ENCODE assay signal across 22 cellular contexts in the genomic region with DNA sequence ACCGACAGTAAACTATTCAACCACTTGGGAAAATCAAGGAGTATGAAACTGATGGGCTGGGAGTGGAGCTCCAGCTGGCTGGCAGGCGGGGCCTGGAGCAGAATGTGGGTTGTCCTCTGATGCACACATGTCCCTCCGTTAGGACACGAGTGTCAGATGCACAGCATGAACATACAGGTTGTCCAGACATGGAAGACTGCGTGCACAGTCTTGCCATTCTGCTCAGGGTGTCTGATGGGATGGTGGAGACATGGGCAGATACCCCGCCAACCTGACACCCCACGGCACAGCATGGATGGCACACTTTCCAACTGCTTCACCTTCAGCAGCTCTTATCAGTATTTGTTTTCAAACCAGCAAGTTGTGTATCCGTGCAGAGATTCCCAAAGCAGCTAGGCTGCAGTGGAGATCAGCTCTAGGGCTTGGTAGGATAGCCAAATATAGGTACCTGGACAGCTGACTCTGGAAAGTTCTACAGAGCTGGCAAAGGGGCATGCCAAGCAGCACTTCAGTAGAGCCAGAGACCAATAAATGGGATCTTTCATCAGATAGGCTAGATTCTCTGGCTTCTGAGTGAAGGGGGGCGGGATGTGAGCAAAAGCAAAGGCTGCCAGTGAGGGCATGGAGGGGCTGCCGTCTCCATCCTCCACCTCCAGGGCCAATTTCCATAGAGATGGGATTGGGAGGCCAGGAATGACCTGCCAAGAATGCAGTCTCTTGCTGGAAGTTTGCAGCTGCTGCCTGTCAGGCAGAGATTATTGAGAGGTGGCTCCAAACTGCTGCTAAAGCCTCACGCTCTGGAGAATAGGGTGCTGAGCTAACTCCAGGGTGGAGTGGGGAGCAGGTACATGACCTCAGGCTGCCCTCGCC. TPM values are rescaled to one million over a fixed set of nuclear protein-coding genes. Genes with fewer than 3 reads are reported as not detected.
"Had no signal": no experiment of that assay in that cellular context is flagged by ENCODE, and none has a peak within 500 bp of the region (broad histone marks: within the 10 kb centered on the region; RNA-seq: fewer than 3 reads in every experiment).

No MANE protein-coding gene starts in this region.

- H3K27me3 ChIP-seq: ascending aorta, esophagus squamous epithelium had no signal

- DNase-seq: activated CD4-positive, alpha-beta T cell treated with anti-CD3 and anti-CD28 coated beads, Interleukin-2, amount 10 ng/mL, durations not matched to agents 24 days and 14 days; activated CD8-positive, alpha-beta memory T cell treated with anti-CD3 and anti-CD28 coated beads, Interleukin-2, amount 50 U/mL, for 4 hours; activated CD8-positive, alpha-beta T cell treated with anti-CD3 and anti-CD28 coated beads, Interleukin-2, amount 10 ng/mL, durations not matched to agents 7 days and 5 days; activated effector memory CD4-positive, alpha-beta T cell treated with anti-CD3 and anti-CD28 coated beads, Interleukin-2, amount 50 U/mL, for 16 hours; activated naive CD4-positive, alpha-beta T cell treated with anti-CD3 and anti-CD28 coated beads, Interleukin-2, amount 50 U/mL, for 16 hours; activated T-cell treated with anti-CD3 and anti-CD28 coated beads, Interleukin-2, amount 50 U/mL, for 48 hours; effector CD8-positive, alpha-beta T cell; esophagus squamous epithelium; kidney glomerular epithelial cell; mesenchymal stem cell; naive thymus-derived CD4-positive, alpha-beta T cell; stimulated activated naive CD4-positive, alpha-beta T cell; T1000 had no signal

- H3K27ac ChIP-seq: ascending aorta, esophagus squamous epithelium, neural progenitor cell had no signal

- H3K4me3 Mint-ChIP-seq: activated CD4-positive, alpha-beta T cell treated with anti-CD3 and anti-CD28 coated beads, Interleukin-2, amount 10 ng/mL, durations not matched to agents 24 days and 14 days; activated CD8-positive, alpha-beta T cell treated with anti-CD3 and anti-CD28 coated beads, Interleukin-2, amount 10 ng/mL, durations not matched to agents 7 days and 5 days; naive thymus-derived CD4-positive, alpha-beta T cell; neural progenitor cell; type B pancreatic cell had no signal

- H3K36me3 Mint-ChIP-seq: naive thymus-derived CD4-positive, alpha-beta T cell; type B pancreatic cell had no signal

- H3K4me1 ChIP-seq: ascending aorta had no signal

- ATAC-seq: activated CD8-positive, alpha-beta T cell treated with anti-CD3 and anti-CD28 coated beads, Interleukin-2, amount 10 ng/mL, durations not matched to agents 7 days and 5 days; naive thymus-derived CD4-positive, alpha-beta T cell; sciatic nerve had no signal

- H3K27ac Mint-ChIP-seq: activated CD4-positive, alpha-beta T cell treated with anti-CD3 and anti-CD28 coated beads, Interleukin-2, amount 10 ng/mL, durations not matched to agents 24 days and 14 days; activated CD8-positive, alpha-beta T cell treated with anti-CD3 and anti-CD28 coated beads, Interleukin-2, amount 10 ng/mL, durations not matched to agents 7 days and 5 days; naive thymus-derived CD4-positive, alpha-beta T cell; neural progenitor cell; type B pancreatic cell had no signal

- H3K36me3 ChIP-seq: ascending aorta, esophagus squamous epithelium, neural progenitor cell had no signal

- H3K4me3 ChIP-seq: ascending aorta, esophagus squamous epithelium, neural progenitor cell had no signal

- H3K9me3 ChIP-seq: ascending aorta, esophagus squamous epithelium had no signal

- H3K27me3 Mint-ChIP-seq: activated CD4-positive, alpha-beta T cell treated with anti-CD3 and anti-CD28 coated beads, Interleukin-2, amount 10 ng/mL, durations not matched to agents 24 days and 14 days had no signal

- H3K9me3 Mint-ChIP-seq: activated CD4-positive, alpha-beta T cell treated with anti-CD3 and anti-CD28 coated beads, Interleukin-2, amount 10 ng/mL, durations not matched to agents 24 days and 14 days; type B pancreatic cell had no signal

- H3K4me1 Mint-ChIP-seq: activated CD4-positive, alpha-beta T cell treated with anti-CD3 and anti-CD28 coated beads, Interleukin-2, amount 10 ng/mL, durations not matched to agents 24 days and 14 days had no signal

- H3K9ac ChIP-seq: neural progenitor cell had no signal

RNA-seq across cellular contexts. Expression of a gene that starts 47.2 kb away (rescaled TPM):
- total RNA-seq: activated CD4-positive, alpha-beta T cell treated with anti-CD3 and anti-CD28 coated beads, Interleukin-2, amount 10 ng/mL, durations not matched to agents 24 days and 14 days; activated CD8-positive, alpha-beta T cell treated with anti-CD3 and anti-CD28 coated beads, Interleukin-2, amount 10 ng/mL, durations not matched to agents 7 days and 5 days; bronchial epithelial cell; fibroblast of villous mesenchyme; naive thymus-derived CD4-positive, alpha-beta T cell; pulmonary artery endothelial cell; T-helper 1 cell treated with Interleukin-12 subunit alpha and Interleukin-12 subunit beta and Interleukin-4 antibody, amounts not matched to agents 30 ng/mL and 1 ng/mL, for 36 hours had no signal
- polyA plus RNA-seq: liver; naive thymus-derived CD4-positive, alpha-beta T cell had no signal
